In the genomic region with DNA sequence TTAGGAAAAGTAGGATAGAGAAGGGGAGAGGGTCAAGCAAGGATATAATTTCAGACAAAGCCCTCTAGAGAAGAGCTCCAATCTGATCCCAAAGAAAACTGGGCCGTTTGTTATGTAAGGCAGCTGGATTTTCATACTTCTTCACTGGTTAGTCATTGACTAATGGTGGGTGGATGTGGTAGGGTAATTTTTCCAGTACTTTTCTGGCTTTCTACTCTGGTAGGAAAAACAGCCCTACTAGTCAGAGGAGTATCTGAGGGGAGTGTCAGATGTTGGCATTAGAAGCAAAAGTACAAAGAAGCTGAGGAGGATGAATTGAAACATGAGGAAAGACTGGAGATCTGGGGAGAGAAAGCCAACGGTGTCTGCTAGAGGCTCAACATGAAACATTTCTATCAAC, we compare ENCODE assay signal across 1 cellular context.
TF ChIP-seq lines count a peak whose summit lies in the region.

No MANE protein-coding gene starts in this region.

TF ChIP-seq in SK-N-SH treated with all-trans-retinoic acid at 6 μM for 48 hours, 23 proteins besides CTCF, POLR2A, EP300 and RAD21 (continued from another document):
- TF ChIP-seq, protein P1, sequence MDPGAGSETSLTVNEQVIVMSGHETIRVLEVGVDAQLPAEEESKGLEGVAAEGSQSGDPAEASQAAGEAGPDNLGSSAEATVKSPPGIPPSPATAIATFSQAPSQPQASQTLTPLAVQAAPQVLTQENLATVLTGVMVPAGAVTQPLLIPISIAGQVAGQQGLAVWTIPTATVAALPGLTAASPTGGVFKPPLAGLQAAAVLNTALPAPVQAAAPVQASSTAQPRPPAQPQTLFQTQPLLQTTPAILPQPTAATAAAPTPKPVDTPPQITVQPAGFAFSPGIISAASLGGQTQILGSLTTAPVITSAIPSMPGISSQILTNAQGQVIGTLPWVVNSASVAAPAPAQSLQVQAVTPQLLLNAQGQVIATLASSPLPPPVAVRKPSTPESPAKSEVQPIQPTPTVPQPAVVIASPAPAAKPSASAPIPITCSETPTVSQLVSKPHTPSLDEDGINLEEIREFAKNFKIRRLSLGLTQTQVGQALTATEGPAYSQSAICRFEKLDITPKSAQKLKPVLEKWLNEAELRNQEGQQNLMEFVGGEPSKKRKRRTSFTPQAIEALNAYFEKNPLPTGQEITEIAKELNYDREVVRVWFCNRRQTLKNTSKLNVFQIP (CRISPR knock-in tag; IDR thresholded peaks at IDR 0.05; ENCODE audit: borderline replicate concordance, low read depth) = no peak
- TF ChIP-seq, protein P2, sequence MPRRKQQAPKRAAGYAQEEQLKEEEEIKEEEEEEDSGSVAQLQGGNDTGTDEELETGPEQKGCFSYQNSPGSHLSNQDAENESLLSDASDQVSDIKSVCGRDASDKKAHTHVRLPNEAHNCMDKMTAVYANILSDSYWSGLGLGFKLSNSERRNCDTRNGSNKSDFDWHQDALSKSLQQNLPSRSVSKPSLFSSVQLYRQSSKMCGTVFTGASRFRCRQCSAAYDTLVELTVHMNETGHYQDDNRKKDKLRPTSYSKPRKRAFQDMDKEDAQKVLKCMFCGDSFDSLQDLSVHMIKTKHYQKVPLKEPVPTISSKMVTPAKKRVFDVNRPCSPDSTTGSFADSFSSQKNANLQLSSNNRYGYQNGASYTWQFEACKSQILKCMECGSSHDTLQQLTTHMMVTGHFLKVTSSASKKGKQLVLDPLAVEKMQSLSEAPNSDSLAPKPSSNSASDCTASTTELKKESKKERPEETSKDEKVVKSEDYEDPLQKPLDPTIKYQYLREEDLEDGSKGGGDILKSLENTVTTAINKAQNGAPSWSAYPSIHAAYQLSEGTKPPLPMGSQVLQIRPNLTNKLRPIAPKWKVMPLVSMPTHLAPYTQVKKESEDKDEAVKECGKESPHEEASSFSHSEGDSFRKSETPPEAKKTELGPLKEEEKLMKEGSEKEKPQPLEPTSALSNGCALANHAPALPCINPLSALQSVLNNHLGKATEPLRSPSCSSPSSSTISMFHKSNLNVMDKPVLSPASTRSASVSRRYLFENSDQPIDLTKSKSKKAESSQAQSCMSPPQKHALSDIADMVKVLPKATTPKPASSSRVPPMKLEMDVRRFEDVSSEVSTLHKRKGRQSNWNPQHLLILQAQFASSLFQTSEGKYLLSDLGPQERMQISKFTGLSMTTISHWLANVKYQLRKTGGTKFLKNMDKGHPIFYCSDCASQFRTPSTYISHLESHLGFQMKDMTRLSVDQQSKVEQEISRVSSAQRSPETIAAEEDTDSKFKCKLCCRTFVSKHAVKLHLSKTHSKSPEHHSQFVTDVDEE (CRISPR knock-in tag; IDR thresholded peaks at IDR 0.05) = no peak
